In genomic region chr17:64151016-64151368, GRCh38 we compare ENCODE assay signal across 14 cellular contexts. TPM values are rescaled to one million over a fixed set of nuclear protein-coding genes. Genes with fewer than 3 reads are reported as not detected.
DNase-seq lines count a peak whose midpoint lies in the region; ATAC-seq, FAIRE-seq and TF ChIP-seq lines count a peak whose summit lies in the region.
"Had no signal": no experiment of that assay in that cellular context is flagged by ENCODE, and none has a peak within 500 bp of the region (broad histone marks: within the 10 kb centered on the region; RNA-seq: fewer than 3 reads in every experiment).

No MANE protein-coding gene starts in this region.

- TF ChIP-seq CTCF in MM.1S (IDR thresholded peaks at IDR 0.05; ENCODE audit: low read length) (no peak), kidney (IDR thresholded peaks at IDR 0.05; ENCODE audit: borderline replicate concordance, extremely low read depth, insufficient read depth) (no peak), stomach (IDR thresholded peaks at IDR 0.05) (no peak)

- H3K4me3 ChIP-seq in MM.1S (ENCODE audit: low read length) (no peak overlapping the region), kidney (ENCODE audit: low read length in 2 of 2) (no peak overlapping the region), stomach (no peak overlapping the region)

- no peaks in the 10 kb centered on the region for H3K9me3 ChIP-seq in MM.1S (replicated peaks; ENCODE audit: insufficient read depth, low read length)
- no peaks in the 10 kb centered on the region for H3K9me3 ChIP-seq in kidney (ENCODE audit: control insufficient read depth in 1 of 2, low read length in 2 of 2)
- no peaks in the 10 kb centered on the region for H3K9me3 ChIP-seq in stomach

- H3K27ac ChIP-seq in MM.1S (ENCODE audit: low read length) (peak overlapping the region; percentile 47; the same call in 1 of the 2 replicates), kidney (ENCODE audit: low read depth in 2 of 2, low read length in 2 of 2) (peak overlapping the region; percentile 45 to 76), stomach (peak overlapping the region; percentile 30 to 98 (median 96))

- no peak overlapping the region; the same call in 1 of the 2 replicates for H3K4me2 ChIP-seq in MM.1S (ENCODE audit: low read depth, low read length)

- TF ChIP-seq EP300 in stomach (IDR thresholded peaks at IDR 0.05) = no peak

- no peak overlapping the region for H3K27ac Mint-ChIP-seq in activated CD8-positive, alpha-beta memory T cell treated with anti-CD3 and anti-CD28 coated beads, Interleukin-2, amount 10 ng/mL, durations not matched to agents 7 days and 5 days
- H3K27ac Mint-ChIP-seq: IgD-negative memory B cell had no signal

- H2AFZ ChIP-seq in MM.1S (ENCODE audit: low read length) = no peak overlapping the region

- peaks cover 18% of the 10 kb centered on the region for H3K4me1 Mint-ChIP-seq in activated CD8-positive, alpha-beta memory T cell treated with anti-CD3 and anti-CD28 coated beads, Interleukin-2, amount 10 ng/mL, durations not matched to agents 7 days and 5 days

- H3K27me3 ChIP-seq in MM.1S (replicated peaks; ENCODE audit: insufficient read depth, low read length) (no peaks in the 10 kb centered on the region), stomach (no peaks in the 10 kb centered on the region)

- WGBS in stomach, 5 donors = 84 to 100% (median 95%) methylated on average over 1 of the region's 1 CpG

- H3K4me1 ChIP-seq in MM.1S (ENCODE audit: low read length) (peaks cover 24% of the 10 kb centered on the region), kidney (ENCODE audit: control insufficient read depth in 1 of 2, insufficient read depth in 1 of 2, low read depth in 1 of 2, low read length in 2 of 2) (peaks cover 15 to 21% of the 10 kb centered on the region in 2 donors), stomach (peaks cover 39 to 63% (median 53%) of the 10 kb centered on the region in 4 donors)

- no peaks in the 10 kb centered on the region for H3K27me3 Mint-ChIP-seq in activated CD8-positive, alpha-beta memory T cell treated with anti-CD3 and anti-CD28 coated beads, Interleukin-2, amount 10 ng/mL, durations not matched to agents 7 days and 5 days
- H3K27me3 Mint-ChIP-seq: IgD-negative memory B cell had no signal

- no peak for FAIRE-seq in kidney (lab: Jason Lieb, UNC)

- H3K9me2 ChIP-seq in MM.1S (replicated peaks; ENCODE audit: insufficient read depth, low read length) = no peaks in the 10 kb centered on the region

- CTCF ChIA-PET in activated CD8-positive, alpha-beta memory T cell treated with anti-CD3 and anti-CD28 coated beads, Interleukin-2, amount 10 ng/mL, durations not matched to agents 7 days and 5 days (lab: Charles Lee) = no interaction called here

- intact Hi-C loops in kidney (cut with DNase I) (loop anchor here (10.0 kb wide), 1 partner anchor 124 kb away; no protein-coding TSS in a partner anchor), stomach (cut with DNase I; ENCODE audit: low total_unique reads) (loop anchor here (10.0 kb wide), 1 partner anchor 114 kb away; the partner anchor contains the start of gene TEX2)

- TF ChIP-seq POLR2A in stomach (IDR thresholded peaks at IDR 0.05) = no peak

- H3K36me3 Mint-ChIP-seq in activated CD8-positive, alpha-beta memory T cell treated with anti-CD3 and anti-CD28 coated beads, Interleukin-2, amount 10 ng/mL, durations not matched to agents 7 days and 5 days = peaks cover 27% of the 10 kb centered on the region

- H3F3A ChIP-seq in MM.1S (ENCODE audit: insufficient read depth, low read length) = peaks cover 50% of the 10 kb centered on the region

- peak; percentile 33 for DNase-seq in activated CD8-positive, alpha-beta memory T cell treated with anti-CD3 and anti-CD28 coated beads, Interleukin-2, amount 10 ng/mL, durations not matched to agents 7 days and 5 days
- no peak for DNase-seq in activated CD8-positive, alpha-beta memory T cell treated with anti-CD3 and anti-CD28 coated beads for 24 hours
- DNase-seq in MM.1S (no peak), kidney (no peak), stomach (no peak), amniotic stem cell (lab: John Stamatoyannopoulos, UW) (no peak), NCI-H526 treated with DMSO at 0.1 percent for 48 hours (lab: John Stamatoyannopoulos, UW) (no peak)
- DNase-seq: C1 segment of cervical spinal cord, COR-L47, NCI-H1436, NCI-H2029 treated with DMSO at 0.1 percent for 48 hours, NCI-H510A treated with DMSO at 0.1 percent for 48 hours had no signal

- no peaks in the 10 kb centered on the region; the same call in 1 of the 2 replicates for H3K36me3 ChIP-seq in MM.1S (replicated peaks; ENCODE audit: insufficient read depth, low read length)
- H3K36me3 ChIP-seq in kidney (ENCODE audit: control insufficient read depth in 1 of 2, insufficient read depth in 2 of 2, low read length in 2 of 2) = peaks cover 5 to 12% of the 10 kb centered on the region in 2 donors
- peaks cover 3 to 50% (median 44%) of the 10 kb centered on the region in 4 donors for H3K36me3 ChIP-seq in stomach

- H4K20me1 ChIP-seq in MM.1S (ENCODE audit: insufficient read depth, low read length) = no peaks in the 10 kb centered on the region

- H3K4me3 Mint-ChIP-seq in activated CD8-positive, alpha-beta memory T cell treated with anti-CD3 and anti-CD28 coated beads, Interleukin-2, amount 10 ng/mL, durations not matched to agents 7 days and 5 days = no peak overlapping the region
- H3K4me3 Mint-ChIP-seq: IgD-negative memory B cell had no signal

- no peak for ATAC-seq in activated CD8-positive, alpha-beta memory T cell treated with anti-CD3 and anti-CD28 coated beads, Interleukin-2, amount 10 ng/mL, durations not matched to agents 7 days and 5 days
- no peak for ATAC-seq in GM19328 (IDR thresholded peaks at IDR 0.05; ENCODE audit: unreplicated experiment)

- H3K9me3 Mint-ChIP-seq in activated CD8-positive, alpha-beta memory T cell treated with anti-CD3 and anti-CD28 coated beads, Interleukin-2, amount 10 ng/mL, durations not matched to agents 7 days and 5 days (ENCODE audit: low read depth) = no peaks in the 10 kb centered on the region
- H3K9me3 Mint-ChIP-seq: IgD-negative memory B cell had no signal

- peaks cover 10% of the 10 kb centered on the region for H3K79me2 ChIP-seq in MM.1S (ENCODE audit: low read length)

- H3K9ac ChIP-seq in MM.1S (ENCODE audit: low read length) (no peak overlapping the region), kidney (ENCODE audit: low read length in 2 of 2) (no peak overlapping the region)

RNA-seq across cellular contexts. Expression of gene ERN1, which starts 21.0 kb away (rescaled TPM):
- total RNA-seq in activated CD8-positive, alpha-beta memory T cell treated with anti-CD3 and anti-CD28 coated beads, Interleukin-2, amount 10 ng/mL, durations not matched to agents 7 days and 5 days = 10 to 100 TPM; 21.7 to 22.9 TPM
- total RNA-seq in kidney = 37.0 TPM
- polyA plus RNA-seq in kidney (ENCODE audit: insufficient read depth, low read depth, low replicate concordance) = 2.8 TPM
- total RNA-seq in stomach = 10 to 100 TPM; 23.7 to 76.4 (median 33.8) TPM
- 1 to 10 TPM; 4.1 to 6.4 (median 6.1) TPM for polyA plus RNA-seq in stomach
